8 cellular contexts compared by ENCODE assay signal in the genomic region with DNA sequence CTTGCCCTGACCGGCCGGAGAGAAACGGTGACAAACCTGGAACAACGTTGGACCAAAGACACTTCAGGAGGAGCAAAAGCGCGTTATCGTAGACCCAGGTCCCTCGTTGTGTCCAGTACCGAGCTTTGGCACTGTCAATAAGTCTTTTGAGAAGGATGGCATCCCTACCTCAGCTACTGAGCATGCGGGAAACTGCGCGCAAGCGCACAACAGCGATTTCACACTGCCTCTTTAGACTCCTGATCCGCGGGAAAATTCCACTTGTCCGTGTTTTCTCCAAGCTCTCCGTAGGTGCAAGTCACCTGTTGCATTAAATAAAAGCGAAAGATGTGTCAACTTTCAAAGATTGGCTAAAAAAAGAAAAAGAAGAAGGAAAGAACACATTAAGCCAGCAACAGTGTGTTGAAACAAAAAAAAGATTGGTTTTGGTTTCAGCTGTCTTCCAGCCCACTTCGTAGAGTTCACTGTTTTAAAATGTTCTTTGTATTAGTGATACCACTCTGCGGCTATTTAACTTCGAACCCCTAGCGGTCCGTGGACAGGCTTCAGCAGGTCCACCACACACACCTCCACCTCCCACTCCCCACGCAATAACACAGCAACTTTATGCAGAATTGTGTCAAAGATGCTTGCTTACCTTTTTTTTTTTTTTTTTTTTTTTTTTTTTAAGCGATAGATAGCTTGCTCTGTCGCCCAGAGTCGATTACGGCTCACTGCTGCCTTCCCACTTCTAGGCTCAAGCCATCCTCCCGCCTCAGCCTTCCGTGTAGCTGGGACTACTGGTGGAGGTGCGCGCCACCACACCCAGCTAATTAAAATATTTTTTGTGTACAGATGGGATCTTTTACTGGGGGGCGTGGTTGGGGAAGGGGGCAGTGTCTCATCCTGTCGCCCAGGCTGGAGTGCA. TPM values are rescaled to one million over a fixed set of nuclear protein-coding genes. Genes with fewer than 3 reads are reported as not detected.
DNase-seq lines count a peak whose midpoint lies in the region; ATAC-seq and TF ChIP-seq lines count a peak whose summit lies in the region.

A gene with protein sequence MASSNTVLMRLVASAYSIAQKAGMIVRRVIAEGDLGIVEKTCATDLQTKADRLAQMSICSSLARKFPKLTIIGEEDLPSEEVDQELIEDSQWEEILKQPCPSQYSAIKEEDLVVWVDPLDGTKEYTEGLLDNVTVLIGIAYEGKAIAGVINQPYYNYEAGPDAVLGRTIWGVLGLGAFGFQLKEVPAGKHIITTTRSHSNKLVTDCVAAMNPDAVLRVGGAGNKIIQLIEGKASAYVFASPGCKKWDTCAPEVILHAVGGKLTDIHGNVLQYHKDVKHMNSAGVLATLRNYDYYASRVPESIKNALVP (minus strand): TSS at position 139 of the 907 bp plus-strand sequence. CDS start 9,942 bp downstream, outside the sequence.

- WGBS in tibial nerve, 2 donors = 8 to 9% methylated on average over 35 of the region's 35 CpGs

- peak within 1 kb of the TSS; percentile 81 for H2AFZ ChIP-seq in parathyroid adenoma

- H3K9ac ChIP-seq in parathyroid adenoma = no peak within 1 kb of the TSS

- peak within 1 kb of the TSS; percentile 30 for H3K27ac ChIP-seq in parathyroid adenoma
- peak within 1 kb of the TSS in 3 of 4 donors; percentile 61 to 79 (median 66) for H3K27ac ChIP-seq in tibial nerve

- H3K79me2 ChIP-seq in parathyroid adenoma = no peaks in the 10 kb centered on the region

- DNase-seq in NCI-H1417 (lab: John Stamatoyannopoulos, UW) (peak; percentile 95 to 99 (median 96)), SW 1271 (lab: John Stamatoyannopoulos, UW) (peak; percentile 64 to 87), Right ventricle myocardium superior (peak; percentile 96), tibial nerve (ENCODE audit: low spot score in 2 of 2) (peak; percentile 87 to 98)
- peak; percentile 93 for DNase-seq in activated naive CD8-positive, alpha-beta T cell treated with anti-CD3 and anti-CD28 coated beads, Interleukin-2, amount 50 U/mL, for 16 hours (ENCODE audit: low read depth, low spot score)

- H3K4me3 ChIP-seq in parathyroid adenoma (ENCODE audit: low read depth, low read length) = peak within 1 kb of the TSS; percentile 86
- peak within 1 kb of the TSS; percentile 49 to 67 (median 61) for H3K4me3 ChIP-seq in tibial nerve

- H3K27me3 ChIP-seq in parathyroid adenoma (ENCODE audit: control insufficient read depth, insufficient read depth, low read length) = no peaks in the 10 kb centered on the region
- no peaks in the 10 kb centered on the region for H3K27me3 ChIP-seq in tibial nerve

- TF ChIP-seq POLR2A in tibial nerve (IDR thresholded peaks at IDR 0.05) = peak; percentile 57 to 77

- peak; percentile 59 for ATAC-seq in HG02759 (IDR thresholded peaks at IDR 0.05; ENCODE audit: unreplicated experiment)
- ATAC-seq in Right ventricle myocardium superior (ENCODE audit: poor library complexity) = peak; percentile 89

- TF ChIP-seq CTCF in GM12872 (IDR thresholded peaks at IDR 0.05; ENCODE audit: insufficient read depth, low read depth, low read length) (peak; percentile 21; the same call in 1 of the 3 replicates), parathyroid adenoma (IDR thresholded peaks at IDR 0.05) (no peak), tibial nerve (IDR thresholded peaks at IDR 0.05) (peak in 2 of 5 experiments; percentile 22 to 33)

- H3K4me1 ChIP-seq in parathyroid adenoma (no peaks in the 10 kb centered on the region), tibial nerve (peaks cover 0 to 22% (median 3%) of the 10 kb centered on the region in 4 donors)

- H3K9me3 ChIP-seq in parathyroid adenoma (ENCODE audit: control insufficient read depth, low read length) = no peaks in the 10 kb centered on the region
- no peaks in the 10 kb centered on the region for H3K9me3 ChIP-seq in tibial nerve

- TF ChIP-seq EP300 in tibial nerve (IDR thresholded peaks at IDR 0.05) = peak; percentile 82

- H3K36me3 ChIP-seq in parathyroid adenoma (ENCODE audit: control insufficient read depth, insufficient read depth, low read length) = no peaks in the 10 kb centered on the region
- no peaks in the 10 kb centered on the region for H3K36me3 ChIP-seq in tibial nerve

- H3K4me2 ChIP-seq in parathyroid adenoma (ENCODE audit: low read length) = peak within 1 kb of the TSS; percentile 82

- intact Hi-C loops in Right ventricle myocardium superior (cut with DNase I) = no loop called here

RNA-seq across cellular contexts. Expression of the gene that starts here (rescaled TPM):
- total RNA-seq in Right ventricle myocardium superior (19.9 TPM), tibial nerve (10 to 100 TPM; 16.1 to 25.9 (median 19.2) TPM)

Comparison
In these comparisons a context has a peak if more than half of its experiments do, and no peak if none do; other contexts are left out.
1. Peak in every context shown above with its lines: DNase-seq, ATAC-seq, H3K4me3 ChIP-seq and H3K27ac ChIP-seq.